Comparison of ENCODE assay signal across 16 cellular contexts in genomic region chr3:124785966-124786365, GRCh38. TPM values are rescaled to one million over a fixed set of nuclear protein-coding genes. Genes with fewer than 3 reads are reported as not detected.
DNase-seq lines count a peak whose midpoint lies in the region; ATAC-seq and TF ChIP-seq lines count a peak whose summit lies in the region.
"Had no signal": no experiment of that assay in that cellular context is flagged by ENCODE, and none has a peak within 500 bp of the region (broad histone marks: within the 10 kb centered on the region; RNA-seq: fewer than 3 reads in every experiment).

No MANE protein-coding gene starts in this region.

- H3K4me1 ChIP-seq in SK-N-SH (ENCODE audit: control insufficient read depth in 1 of 2, insufficient read depth in 2 of 2, low read depth in 1 of 2, low read length in 1 of 2) (peaks cover 23 to 33% of the 10 kb centered on the region in 2 experiments; a peak in 3 of 4 replicates), tibial nerve (peaks cover 0 to 69% (median 24%) of the 10 kb centered on the region in 4 donors)

- H3K36me3 ChIP-seq in SK-N-SH (replicated peaks in 1 of 2; ENCODE audit: control insufficient read depth in 1 of 2, insufficient read depth in 2 of 2, low read length in 1 of 2) (peaks cover 6 to 15% of the 10 kb centered on the region in 2 experiments), tibial nerve (no peaks in the 10 kb centered on the region)
- H3K36me3 ChIP-seq: neural progenitor cell, right lobe of liver had no signal

- peaks cover 18% of the 10 kb centered on the region; the same call in 1 of the 2 replicates for H3K79me2 ChIP-seq in SK-N-SH (ENCODE audit: insufficient read depth)

- H3K9ac ChIP-seq in SK-N-SH: no peak overlapping the region
- H3K9ac ChIP-seq: neural progenitor cell had no signal

- H3F3A ChIP-seq in SK-N-SH (replicated peaks; ENCODE audit: insufficient read depth): peaks cover 19% of the 10 kb centered on the region

- H3K4me3 ChIP-seq in SK-N-SH (ENCODE audit: low read depth in 2 of 2, low read length in 1 of 2) (no peak overlapping the region), tibial nerve (no peak overlapping the region)
- H3K4me3 ChIP-seq: neural progenitor cell, right lobe of liver had no signal

- H3K4me2 ChIP-seq in SK-N-SH: no peak overlapping the region
- H3K4me2 ChIP-seq: neural progenitor cell had no signal

- H3K9me2 ChIP-seq in SK-N-SH: no peaks in the 10 kb centered on the region

- no peak overlapping the region for H2AFZ ChIP-seq in SK-N-SH (ENCODE audit: low read depth)
- H2AFZ ChIP-seq: neural progenitor cell had no signal

- TF ChIP-seq POLR2A in tibial nerve (IDR thresholded peaks at IDR 0.05): no peak

- TF ChIP-seq CTCF in SK-N-SH (IDR thresholded peaks at IDR 0.05) (no peak), chondrocyte (IDR thresholded peaks at IDR 0.05) (no peak), nephron progenitor cell (IDR thresholded peaks at IDR 0.05) (no peak), tibial nerve (IDR thresholded peaks at IDR 0.05) (no peak), progenitor cell of endocrine pancreas (IDR thresholded peaks at IDR 0.05; ENCODE audit: unreplicated experiment) (no peak)

- H3K36me3 Mint-ChIP-seq in chondrocyte (ENCODE audit: low read depth) (peaks cover 13% of the 10 kb centered on the region), nephron progenitor cell (ENCODE audit: low read depth) (peaks cover 11% of the 10 kb centered on the region), progenitor cell of endocrine pancreas (ENCODE audit: insufficient read depth) (peaks cover 10% of the 10 kb centered on the region)

- H4K20me1 ChIP-seq in SK-N-SH (ENCODE audit: insufficient read depth): no peaks in the 10 kb centered on the region; the same call in 1 of the 2 replicates

- no peaks in the 10 kb centered on the region for H3K27me3 Mint-ChIP-seq in chondrocyte (ENCODE audit: low read depth)
- peaks cover 3% of the 10 kb centered on the region for H3K27me3 Mint-ChIP-seq in nephron progenitor cell (ENCODE audit: low read depth, poor library complexity)
- no peaks in the 10 kb centered on the region for H3K27me3 Mint-ChIP-seq in progenitor cell of endocrine pancreas
- H3K27me3 Mint-ChIP-seq: activated naive CD8-positive, alpha-beta T cell treated with anti-CD3 and anti-CD28 coated beads, Interleukin-2, amount 50 U/mL, for 24 hours; CD4-positive, alpha-beta T cell had no signal

- no peak for TF ChIP-seq RAD21 in SK-N-SH (IDR thresholded peaks at IDR 0.05; ENCODE audit: low read length)

- H3K4me3 Mint-ChIP-seq in chondrocyte (ENCODE audit: unreplicated experiment) (no peak overlapping the region), nephron progenitor cell (no peak overlapping the region), progenitor cell of endocrine pancreas (ENCODE audit: low read depth) (no peak overlapping the region)
- H3K4me3 Mint-ChIP-seq: activated naive CD8-positive, alpha-beta T cell treated with anti-CD3 and anti-CD28 coated beads, Interleukin-2, amount 50 U/mL, for 24 hours; CD4-positive, alpha-beta T cell; neural progenitor cell had no signal

- CTCF ChIA-PET in SK-N-SH (lab: Yijun Ruan, JAX): interaction anchor here (0.8 to 12.9 kb wide), 13 partner anchors 11 to 117 kb away, joined by 3 to 114 read pairs (median 5); partner anchors contain the start of gene ITGB5

- 94% methylated on average over 3 of the region's 3 CpGs for WGBS in SK-N-SH (ENCODE audit: low lambda C conversion rate)
- WGBS in tibial nerve, 2 donors: 59 to 66% methylated on average over 3 of the region's 3 CpGs

- TF ChIP-seq EP300 in SK-N-SH (IDR thresholded peaks at IDR 0.05; ENCODE audit: borderline replicate concordance in 1 of 2, low read depth in 1 of 2, low read length in 1 of 2) (no peak), tibial nerve (IDR thresholded peaks at IDR 0.05) (no peak)

- no peak for ATAC-seq in SK-N-SH treated with all-trans-retinoic acid at 6 μM for 48 hours

- H3K27ac Mint-ChIP-seq in chondrocyte (ENCODE audit: unreplicated experiment) (peak overlapping the region; percentile 83), nephron progenitor cell (peak overlapping the region; percentile 64), progenitor cell of endocrine pancreas (no peak overlapping the region)
- H3K27ac Mint-ChIP-seq: CD4-positive, alpha-beta T cell; immature natural killer cell; neural progenitor cell had no signal

- peaks cover 81% of the 10 kb centered on the region for H3K4me1 Mint-ChIP-seq in chondrocyte (ENCODE audit: low read depth)
- peaks cover 20% of the 10 kb centered on the region for H3K4me1 Mint-ChIP-seq in nephron progenitor cell
- H3K4me1 Mint-ChIP-seq in progenitor cell of endocrine pancreas (ENCODE audit: low read depth): no peaks in the 10 kb centered on the region

- H3K9me3 ChIP-seq in SK-N-SH: no peaks in the 10 kb centered on the region
- no peaks in the 10 kb centered on the region for H3K9me3 ChIP-seq in tibial nerve
- H3K9me3 ChIP-seq: right lobe of liver had no signal

- H3K9me3 Mint-ChIP-seq in chondrocyte (ENCODE audit: low read depth) (no peaks in the 10 kb centered on the region), nephron progenitor cell (no peaks in the 10 kb centered on the region), progenitor cell of endocrine pancreas (ENCODE audit: low read depth) (peaks cover 5% of the 10 kb centered on the region)
- H3K9me3 Mint-ChIP-seq: activated naive CD8-positive, alpha-beta T cell treated with anti-CD3 and anti-CD28 coated beads, Interleukin-2, amount 50 U/mL, for 24 hours; CD4-positive, alpha-beta T cell; immature natural killer cell; neural progenitor cell had no signal

- no peaks in the 10 kb centered on the region for H3K27me3 ChIP-seq in SK-N-SH (ENCODE audit: insufficient read depth)
- no peaks in the 10 kb centered on the region for H3K27me3 ChIP-seq in tibial nerve
- H3K27me3 ChIP-seq: neural progenitor cell, right lobe of liver had no signal

- DNase-seq in SK-N-SH (no peak), chondrocyte (ENCODE audit: low spot score) (no peak), nephron progenitor cell (no peak), tibial nerve (ENCODE audit: low spot score in 2 of 2) (no peak), progenitor cell of endocrine pancreas (ENCODE audit: low spot score, unreplicated experiment) (no peak), H4 (ENCODE audit: low spot score) (no peak)
- DNase-seq: activated CD8-positive, alpha-beta memory T cell treated with anti-CD3 and anti-CD28 coated beads for 24 hours; activated naive CD8-positive, alpha-beta T cell treated with anti-CD3 and anti-CD28 coated beads, Interleukin-2, amount 50 U/mL, for 24 hours; CD4-positive, alpha-beta T cell; immature natural killer cell; mammary epithelial cell; NCI-H1105; right lobe of liver had no signal

- H3K27ac ChIP-seq in SK-N-SH (ENCODE audit: low read depth in 2 of 2, low read length in 1 of 2) (peak overlapping the region; percentile 47 to 83; a peak in 3 of 4 replicates), temporal lobe (ENCODE audit: low read depth, low read length) (peak overlapping the region; percentile 19), tibial nerve (peak overlapping the region in 2 of 4 donors; percentile 65 to 79)
- H3K27ac ChIP-seq: neural progenitor cell had no signal

- POLR2A ChIA-PET in SK-N-SH (lab: Yijun Ruan, JAX): interaction anchor here (0.7 kb wide), 1 partner anchor 97 kb away, joined by 3 read pairs; no protein-coding TSS in a partner anchor

TF ChIP-seq in SK-N-SH, 30 proteins besides CTCF, POLR2A, EP300 and RAD21 (continues in another document):
- no peak for TF ChIP-seq MXI1 (IDR thresholded peaks at IDR 0.05; ENCODE audit: low read depth, low read length)
- no peak for TF ChIP-seq USF1 (IDR thresholded peaks at IDR 0.05; ENCODE audit: borderline replicate concordance, low read depth)
- TF ChIP-seq RXRA (IDR thresholded peaks at IDR 0.05; ENCODE audit: borderline replicate concordance, low read depth): no peak
- TF ChIP-seq TAF1 (IDR thresholded peaks at IDR 0.05; ENCODE audit: borderline replicate concordance, low read depth, low read length): no peak
- TF ChIP-seq RFX5 (IDR thresholded peaks at IDR 0.05; ENCODE audit: low read length): no peak
- no peak for TF ChIP-seq MEF2A (IDR thresholded peaks at IDR 0.05; ENCODE audit: borderline replicate concordance, low read depth)
- no peak for TF ChIP-seq NFIC (IDR thresholded peaks at IDR 0.05; ENCODE audit: borderline replicate concordance)
- no peak for TF ChIP-seq CHD2 (IDR thresholded peaks at IDR 0.05; ENCODE audit: low read length, partially characterized antibody)

TF ChIP-seq in SK-N-SH treated with all-trans-retinoic acid at 6 μM for 48 hours, 23 proteins besides CTCF, POLR2A, EP300 and RAD21 (continues in another document):
- TF ChIP-seq OSR1 (CRISPR knock-in tag; IDR thresholded peaks at IDR 0.05) (no peak), ZNF70 (CRISPR knock-in tag; IDR thresholded peaks at IDR 0.05) (no peak), TOX (CRISPR knock-in tag; IDR thresholded peaks at IDR 0.05; ENCODE audit: borderline replicate concordance) (no peak), CSRNP3 (CRISPR knock-in tag; IDR thresholded peaks at IDR 0.05) (no peak), GLIS3 (CRISPR knock-in tag; IDR thresholded peaks at IDR 0.05) (no peak), ZNF8 (CRISPR knock-in tag; IDR thresholded peaks at IDR 0.05) (no peak), ZC3H10 (CRISPR knock-in tag; IDR thresholded peaks at IDR 0.05) (no peak), ISL1 (CRISPR knock-in tag; IDR thresholded peaks at IDR 0.05) (no peak), TCF4 (CRISPR knock-in tag; IDR thresholded peaks at IDR 0.05; ENCODE audit: borderline replicate concordance) (no peak)

RNA-seq across cellular contexts. Expression of gene UMPS, which starts 55.7 kb away (rescaled TPM):
- 25.1 and 32.0 TPM in 2 replicates for polyA plus RNA-seq in SK-N-SH (2012; rRNA removed)
- polyA plus RNA-seq in SK-N-SH (2012; cell fraction: cytosol; rRNA removed): 29.2 and 30.9 TPM in 2 replicates
- 18.2 and 25.5 TPM in 2 replicates for polyA plus RNA-seq in SK-N-SH (2012; cell fraction: nucleus; rRNA removed)
- 16.6 to 24.0 TPM (median 19.4 TPM) in 3 replicates for total RNA-seq in chondrocyte
- 28.3 TPM for total RNA-seq in temporal lobe
- total RNA-seq in tibial nerve: 10 to 100 TPM; 11.0 to 34.5 (median 16.2) TPM
- total RNA-seq in progenitor cell of endocrine pancreas: 49.0 and 50.3 TPM in 2 replicates
- total RNA-seq in H4 (2014; rRNA removed; shearing (Covaris generic)): 44.7 and 51.0 TPM in 2 replicates
